15 cellular contexts compared by ENCODE assay signal in genomic region chr7:11082121-11082520, GRCh38.
"Had no signal": no experiment of that assay in that cellular context is flagged by ENCODE, and none has a peak within 500 bp of the region (broad histone marks: within the 10 kb centered on the region; RNA-seq: fewer than 3 reads in every experiment).

No MANE protein-coding gene starts in this region.

- ATAC-seq: activated T-cell treated with anti-CD3 and anti-CD28 coated beads, Interleukin-2, amount 50 U/mL, for 4 hours; right cardiac atrium; stimulated activated effector memory CD8-positive, alpha-beta T cell treated with anti-CD3 and anti-CD28 coated beads, Interleukin-12 subunit alpha, Interleukin-12 subunit beta, amount 100 ng/mL, for 72 hours had no signal

- H3K4me3 ChIP-seq: colonic mucosa, tibial artery had no signal

- DNase-seq: activated B cell treated with CpG ODN at 0.5 μM for 24 hours; activated CD4-positive, alpha-beta T cell treated with anti-CD3 and anti-CD28 coated beads, Interleukin-2, amount 50 U/mL, for 1 hour; activated gamma-delta T cell; activated naive CD8-positive, alpha-beta T cell treated with anti-CD3 and anti-CD28 coated beads, Interleukin-2, amount 10 ng/mL, durations not matched to agents 7 days and 5 days; activated T-cell treated with anti-CD3 and anti-CD28 coated beads, Interleukin-2, amount 50 U/mL, for 4 hours; aorta; caudate nucleus; colonic mucosa; effector CD4-positive, alpha-beta T cell; naive B cell; nucleus accumbens; right cardiac atrium; T-helper 1 cell; tibial artery had no signal

- H3K4me1 Mint-ChIP-seq: activated B cell treated with CpG ODN at 0.5 μM for 24 hours; naive B cell; stimulated activated effector memory CD8-positive, alpha-beta T cell treated with anti-CD3 and anti-CD28 coated beads, Interleukin-12 subunit alpha, Interleukin-12 subunit beta, amount 100 ng/mL, for 72 hours had no signal

- H3K27ac Mint-ChIP-seq: activated B cell treated with CpG ODN at 0.5 μM for 24 hours, naive B cell had no signal

- H3K27me3 Mint-ChIP-seq: activated B cell treated with CpG ODN at 0.5 μM for 24 hours; activated naive CD8-positive, alpha-beta T cell treated with anti-CD3 and anti-CD28 coated beads, Interleukin-2, amount 10 ng/mL, durations not matched to agents 7 days and 5 days; naive B cell had no signal

- H3K27ac ChIP-seq: colonic mucosa, tibial artery had no signal

- H3K4me3 Mint-ChIP-seq: activated B cell treated with CpG ODN at 0.5 μM for 24 hours; activated naive CD8-positive, alpha-beta T cell treated with anti-CD3 and anti-CD28 coated beads, Interleukin-2, amount 10 ng/mL, durations not matched to agents 7 days and 5 days; activated T-cell treated with anti-CD3 and anti-CD28 coated beads, Interleukin-2, amount 50 U/mL, for 4 hours; naive B cell; stimulated activated effector memory CD8-positive, alpha-beta T cell treated with anti-CD3 and anti-CD28 coated beads, Interleukin-12 subunit alpha, Interleukin-12 subunit beta, amount 100 ng/mL, for 72 hours had no signal

- H3K4me1 ChIP-seq: colonic mucosa, tibial artery had no signal

- H3K9me3 ChIP-seq: colonic mucosa, tibial artery had no signal

- H3K27me3 ChIP-seq: colonic mucosa, tibial artery had no signal

- H3K9me3 Mint-ChIP-seq: activated B cell treated with CpG ODN at 0.5 μM for 24 hours; activated T-cell treated with anti-CD3 and anti-CD28 coated beads, Interleukin-2, amount 50 U/mL, for 4 hours; stimulated activated effector memory CD8-positive, alpha-beta T cell treated with anti-CD3 and anti-CD28 coated beads, Interleukin-12 subunit alpha, Interleukin-12 subunit beta, amount 100 ng/mL, for 72 hours had no signal

- H3K36me3 ChIP-seq: colonic mucosa had no signal
